1 cellular context compared by ENCODE assay signal in the genomic region with DNA sequence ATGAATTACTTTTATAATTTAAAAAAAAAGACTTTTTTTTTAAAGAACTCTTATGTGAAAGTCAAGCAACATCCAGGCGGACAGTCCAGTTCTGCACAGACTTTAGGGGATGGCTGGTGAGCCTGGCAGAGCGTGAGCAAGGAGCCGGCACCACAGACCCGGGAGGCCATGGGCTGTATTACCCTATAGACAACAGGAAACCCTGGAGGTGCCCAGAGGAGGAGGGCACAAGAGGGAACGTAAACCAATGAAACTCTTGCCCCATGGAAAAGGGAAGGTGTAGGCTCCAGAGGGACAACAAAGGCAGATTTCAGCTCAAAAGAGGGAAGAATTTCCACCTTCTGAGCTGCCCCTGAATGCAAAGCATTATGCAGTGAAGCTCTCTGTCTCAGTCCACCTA.
TF ChIP-seq lines count a peak whose summit lies in the region.

No MANE protein-coding gene starts in this region.

TF ChIP-seq in GM23338, 12 proteins besides CTCF, POLR2A, EP300 and RAD21 (continued from another document):
- TF ChIP-seq, protein P1, sequence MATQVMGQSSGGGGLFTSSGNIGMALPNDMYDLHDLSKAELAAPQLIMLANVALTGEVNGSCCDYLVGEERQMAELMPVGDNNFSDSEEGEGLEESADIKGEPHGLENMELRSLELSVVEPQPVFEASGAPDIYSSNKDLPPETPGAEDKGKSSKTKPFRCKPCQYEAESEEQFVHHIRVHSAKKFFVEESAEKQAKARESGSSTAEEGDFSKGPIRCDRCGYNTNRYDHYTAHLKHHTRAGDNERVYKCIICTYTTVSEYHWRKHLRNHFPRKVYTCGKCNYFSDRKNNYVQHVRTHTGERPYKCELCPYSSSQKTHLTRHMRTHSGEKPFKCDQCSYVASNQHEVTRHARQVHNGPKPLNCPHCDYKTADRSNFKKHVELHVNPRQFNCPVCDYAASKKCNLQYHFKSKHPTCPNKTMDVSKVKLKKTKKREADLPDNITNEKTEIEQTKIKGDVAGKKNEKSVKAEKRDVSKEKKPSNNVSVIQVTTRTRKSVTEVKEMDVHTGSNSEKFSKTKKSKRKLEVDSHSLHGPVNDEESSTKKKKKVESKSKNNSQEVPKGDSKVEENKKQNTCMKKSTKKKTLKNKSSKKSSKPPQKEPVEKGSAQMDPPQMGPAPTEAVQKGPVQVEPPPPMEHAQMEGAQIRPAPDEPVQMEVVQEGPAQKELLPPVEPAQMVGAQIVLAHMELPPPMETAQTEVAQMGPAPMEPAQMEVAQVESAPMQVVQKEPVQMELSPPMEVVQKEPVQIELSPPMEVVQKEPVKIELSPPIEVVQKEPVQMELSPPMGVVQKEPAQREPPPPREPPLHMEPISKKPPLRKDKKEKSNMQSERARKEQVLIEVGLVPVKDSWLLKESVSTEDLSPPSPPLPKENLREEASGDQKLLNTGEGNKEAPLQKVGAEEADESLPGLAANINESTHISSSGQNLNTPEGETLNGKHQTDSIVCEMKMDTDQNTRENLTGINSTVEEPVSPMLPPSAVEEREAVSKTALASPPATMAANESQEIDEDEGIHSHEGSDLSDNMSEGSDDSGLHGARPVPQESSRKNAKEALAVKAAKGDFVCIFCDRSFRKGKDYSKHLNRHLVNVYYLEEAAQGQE (IDR thresholded peaks at IDR 0.05; ENCODE audit: unreplicated experiment): no peak
- TF ChIP-seq POLR2AphosphoS5 (IDR thresholded peaks at IDR 0.05; ENCODE audit: low read depth): no peak
- TF ChIP-seq ZNF331 (CRISPR knock-in tag; IDR thresholded peaks at IDR 0.05; ENCODE audit: low read depth): no peak
- no peak for TF ChIP-seq EZH2 (IDR thresholded peaks at IDR 0.05; ENCODE audit: low read depth, unreplicated experiment)
- TF ChIP-seq JUNB (IDR thresholded peaks at IDR 0.05; ENCODE audit: unreplicated experiment): no peak
